In the genomic region with DNA sequence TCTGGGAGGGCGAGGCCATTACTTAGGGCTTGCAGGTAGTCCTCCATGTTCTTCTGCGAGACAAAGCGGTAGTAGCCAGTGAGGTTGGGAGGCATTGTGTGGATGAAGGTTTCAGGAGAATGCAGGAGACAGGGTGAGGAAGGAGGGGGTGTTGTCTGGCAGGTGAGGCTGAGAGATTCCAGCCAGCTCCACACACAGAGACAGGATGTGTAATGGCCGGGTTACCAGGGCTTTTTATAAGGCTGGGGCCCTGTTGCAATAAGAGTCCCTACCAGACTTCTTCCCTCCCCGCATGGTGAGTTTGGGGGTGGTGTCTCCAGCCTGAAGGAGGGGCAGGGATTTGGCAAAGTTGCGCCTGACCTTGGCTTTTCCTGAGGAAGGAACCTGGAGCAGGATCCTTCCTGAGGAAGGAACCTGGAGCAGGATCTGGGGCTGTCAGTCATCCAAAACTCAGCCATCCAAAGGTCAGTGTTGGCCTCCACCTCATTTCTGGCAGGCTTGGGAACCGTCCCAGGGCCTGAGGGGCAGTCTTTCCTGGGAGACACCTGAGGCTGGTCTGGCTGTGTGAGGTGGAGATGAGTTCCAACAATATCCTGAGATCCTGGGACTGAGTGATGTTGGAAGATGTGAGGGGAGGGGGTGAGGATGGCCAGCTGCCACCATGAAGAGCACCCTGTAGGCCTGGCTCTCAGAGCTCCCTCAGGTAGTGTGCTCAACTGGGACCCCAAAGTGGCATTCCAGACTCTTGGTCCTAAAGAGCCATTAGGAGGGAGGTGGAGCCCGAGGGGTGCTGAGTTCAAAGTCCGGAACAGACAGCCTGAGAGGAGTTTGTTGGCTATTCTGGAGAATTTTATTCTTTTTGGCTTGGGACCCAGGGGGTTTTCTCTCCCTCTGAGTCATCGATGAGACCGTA, we compare ENCODE assay signal across 8 cellular contexts.
DNase-seq lines count a peak whose midpoint lies in the region; TF ChIP-seq lines count a peak whose summit lies in the region.

A gene with protein sequence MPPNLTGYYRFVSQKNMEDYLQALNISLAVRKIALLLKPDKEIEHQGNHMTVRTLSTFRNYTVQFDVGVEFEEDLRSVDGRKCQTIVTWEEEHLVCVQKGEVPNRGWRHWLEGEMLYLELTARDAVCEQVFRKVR (minus strand): TSS at position 209 of the 913 bp plus-strand sequence. CDS start 114 bp downstream, at position 95.

- peaks cover 7% of the 10 kb centered on the region for H3K36me3 Mint-ChIP-seq in nephron (ENCODE audit: low read depth)

- H3K27ac Mint-ChIP-seq in nephron: peak within 1 kb of the TSS; percentile 59 to 86 (median 84)

- H3K27ac ChIP-seq in BLaER1 treated with 17β-estradiol and CSF1 and Interleukin-3, amounts not matched to agents 10 nM and 100 nM: peak within 1 kb of the TSS in 10 of 11 experiments; percentile 9 to 64 (median 49); a peak in 17 of 22 replicates
- peak within 1 kb of the TSS; percentile 59 for H3K27ac ChIP-seq in duodenal mucosa (ENCODE audit: low read depth, low read length)

- H3K4me3 ChIP-seq in BLaER1 treated with 17β-estradiol and CSF1 and Interleukin-3, amounts not matched to agents 10 nM and 100 nM: peak within 1 kb of the TSS; percentile 55 to 86 (median 71)
- peak within 1 kb of the TSS; percentile 90 for H3K4me3 ChIP-seq in LNCaP clone FGC (ENCODE audit: low read depth, low read length)
- H3K4me3 ChIP-seq in duodenal mucosa (ENCODE audit: low read depth in 1 of 2, low read length in 2 of 2): peak within 1 kb of the TSS; percentile 71 to 80

- H3K9ac ChIP-seq in BLaER1 treated with 17β-estradiol and CSF1 and Interleukin-3, amounts not matched to agents 10 nM and 100 nM: peak within 1 kb of the TSS; percentile 61 to 84 (median 76)
- peak within 1 kb of the TSS; percentile 65 to 72 for H3K9ac ChIP-seq in duodenal mucosa (ENCODE audit: low read depth in 1 of 2, low read length in 2 of 2)

- H3K4me1 Mint-ChIP-seq in nephron: peaks cover 37% of the 10 kb centered on the region

- no peaks in the 10 kb centered on the region for H3K9me3 ChIP-seq in BLaER1 treated with 17β-estradiol and CSF1 and Interleukin-3, amounts not matched to agents 10 nM and 100 nM (replicated peaks in 1 of 11)
- H3K9me3 ChIP-seq in duodenal mucosa (ENCODE audit: control insufficient read depth in 1 of 2, low read length in 2 of 2): no peaks in the 10 kb centered on the region

- H3K27me3 ChIP-seq in BLaER1 treated with 17β-estradiol and CSF1 and Interleukin-3, amounts not matched to agents 10 nM and 100 nM: no peaks in the 10 kb centered on the region
- H3K27me3 ChIP-seq in duodenal mucosa (ENCODE audit: control insufficient read depth in 1 of 2, insufficient read depth in 2 of 2, low read length in 2 of 2): peaks cover 4 to 5% of the 10 kb centered on the region in 2 donors

- peaks cover 20 to 44% (median 38%) of the 10 kb centered on the region in 10 experiments for H3K4me1 ChIP-seq in BLaER1 treated with 17β-estradiol and CSF1 and Interleukin-3, amounts not matched to agents 10 nM and 100 nM
- H3K4me1 ChIP-seq in duodenal mucosa (ENCODE audit: control insufficient read depth in 1 of 2, insufficient read depth in 2 of 2, low read length in 2 of 2): peaks cover 28 to 33% of the 10 kb centered on the region in 2 donors

- peaks cover 9% of the 10 kb centered on the region for H3K27me3 Mint-ChIP-seq in nephron (ENCODE audit: low read depth)

- no peaks in the 10 kb centered on the region for H3K9me3 Mint-ChIP-seq in nephron

- peak within 1 kb of the TSS; percentile 84 to 100 (median 99) for H3K4me2 ChIP-seq in BLaER1 treated with 17β-estradiol and CSF1 and Interleukin-3, amounts not matched to agents 10 nM and 100 nM

- no peak for DNase-seq in LNCaP clone FGC (ENCODE audit: low read depth)
- DNase-seq in AG08396 (ENCODE audit: low spot score): no peak
- DNase-seq in hypothalamus (lab: John Stamatoyannopoulos, UW): no peak
- DNase-seq in GM13977 (ENCODE audit: low spot score): no peak
- no peak for DNase-seq in DMS153 treated with DMSO at 0.1 percent for 48 hours (lab: John Stamatoyannopoulos, UW; ENCODE audit: unreplicated experiment)

- in situ Hi-C loops in GM13977 (cut with MboI; ENCODE audit: low pct_unique_long_range_greater_than_20kb, low sequenced_read_pairs, unreplicated experiment): no loop called here

- H3K36me3 ChIP-seq in BLaER1 treated with 17β-estradiol and CSF1 and Interleukin-3, amounts not matched to agents 10 nM and 100 nM: peaks cover 0 to 7% (median 6%) of the 10 kb centered on the region in 11 experiments; a peak in 13 of 22 replicates
- peaks cover 0 to 4% of the 10 kb centered on the region in 2 donors for H3K36me3 ChIP-seq in duodenal mucosa (ENCODE audit: control insufficient read depth in 1 of 2, insufficient read depth in 2 of 2, low read length in 2 of 2)

- H3K4me3 Mint-ChIP-seq in nephron: peak within 1 kb of the TSS; percentile 90 to 99 (median 91)

- no peaks in the 10 kb centered on the region; a peak in 1 of 22 replicates for H4K20me1 ChIP-seq in BLaER1 treated with 17β-estradiol and CSF1 and Interleukin-3, amounts not matched to agents 10 nM and 100 nM

- TF ChIP-seq CTCF in LNCaP clone FGC (IDR thresholded peaks at IDR 0.05; ENCODE audit: control insufficient read depth, extremely low read depth, insufficient read depth) (no peak), nephron (IDR thresholded peaks at IDR 0.05; ENCODE audit: unreplicated experiment in 3 of 3) (no peak), GM13977 (IDR thresholded peaks at IDR 0.05; ENCODE audit: extremely low read depth, insufficient read depth, missing control alignments) (no peak)
